30 cellular contexts compared by ENCODE assay signal in genomic region chrX:7580127-7580526, GRCh38.
"Had no signal": no experiment of that assay in that cellular context is flagged by ENCODE, and none has a peak within 500 bp of the region (broad histone marks: within the 10 kb centered on the region; RNA-seq: fewer than 3 reads in every experiment).

No MANE protein-coding gene starts in this region.

- H3K9ac ChIP-seq: KMS-11, SK-N-SH had no signal

- DNase-seq: activated CD4-positive, alpha-beta memory T cell treated with anti-CD3 and anti-CD28 coated beads, Interleukin-2, amount 10 ng/mL, durations not matched to agents 7 days and 5 days; activated CD4-positive, alpha-beta T cell treated with anti-CD3 and anti-CD28 coated beads for 36 hours; activated CD4-positive, alpha-beta T cell treated with anti-CD3 and anti-CD28 coated beads, Interleukin-2, amount 50 U/mL, for 1 hour; activated gamma-delta T cell; activated naive CD4-positive, alpha-beta T cell treated with anti-CD3 and anti-CD28 coated beads for 36 hours; activated T-cell treated with anti-CD3 and anti-CD28 coated beads for 4 hours; activated T-cell treated with anti-CD3 and anti-CD28 coated beads, Interleukin-2, amount 50 U/mL, for 48 hours; central memory CD4-positive, alpha-beta T cell; MG63; MV-4-11; NCI-H1092 treated with DMSO at 0.1 percent for 48 hours; NCI-H1417 treated with DMSO at 0.1 percent for 48 hours; NCI-H1694; NCI-H2029; NCI-H2107; NCI-H2171 treated with DMSO at 0.1 percent for 48 hours; NCI-H226; NCI-H526; NCI-H82; NK-92 treated with Interleukin-12 subunit alpha and Interleukin-12 subunit beta, amount 100 ng/mL, for 24 hours; Peyer's patch; Right ventricle myocardium superior; SK-N-SH; T-helper 1 cell; WERI-Rb-1 had no signal

- ATAC-seq: activated CD4-positive, alpha-beta T cell treated with anti-CD3 and anti-CD28 coated beads for 36 hours; activated T-helper 17 cell treated with anti-CD3 and anti-CD28 coated beads, Interleukin-2, amount 50 U/mL, for 72 hours had no signal

- H3K27me3 ChIP-seq: breast epithelium, MG63, Peyer's patch, SJCRH30 had no signal

- H3K36me3 ChIP-seq: breast epithelium, MG63, Peyer's patch, SJCRH30, WERI-Rb-1 had no signal

- H3K4me3 ChIP-seq: breast epithelium, MG63, Peyer's patch, SJCRH30 had no signal

- H3K9me3 ChIP-seq: breast epithelium, MG63, Peyer's patch, SJCRH30, SK-N-SH had no signal

- H3K4me2 ChIP-seq: KMS-11, SK-N-SH had no signal

- H3K27ac ChIP-seq: breast epithelium, KMS-11, Peyer's patch, RWPE1, SJCRH30, WERI-Rb-1 had no signal

- H3K4me1 ChIP-seq: breast epithelium, Peyer's patch, SJCRH30 had no signal
